8 cellular contexts compared by ENCODE assay signal in genomic region chr5:68288756-68289134, GRCh38.
DNase-seq lines count a peak whose midpoint lies in the region; ATAC-seq and TF ChIP-seq lines count a peak whose summit lies in the region.

No MANE protein-coding gene starts in this region.

- peak overlapping the region; percentile 77 to 83 for H3K4me3 Mint-ChIP-seq in stimulated activated naive B cell treated with anti-CD40 and anti-IgM and Interleukin-4, amounts not matched to agents 10 μg/mL and 1 μg/mL and 100 μg/mL, for 72 hours

- H3K4me3 ChIP-seq in AG09309 (ENCODE audit: control insufficient read depth, low read depth, low read length) (peak overlapping the region; percentile 47), astrocyte of the spinal cord (ENCODE audit: low read depth, low read length) (peak overlapping the region; percentile 47)

- TF ChIP-seq CTCF in AG09309 (IDR thresholded peaks at IDR 0.05; ENCODE audit: control insufficient read depth, insufficient read depth, low read depth, low read length, missing control alignments): no peak
- no peak for TF ChIP-seq CTCF in astrocyte of the spinal cord (IDR thresholded peaks at IDR 0.05; ENCODE audit: low read depth, low read length)

- DNase-seq in AG09309 (ENCODE audit: low read depth): no peak
- DNase-seq in astrocyte of the spinal cord (ENCODE audit: low read depth, low spot score): no peak
- DNase-seq in islet precursor cell: peak; percentile 57
- DNase-seq in stimulated activated naive B cell treated with anti-CD40 and anti-IgM and Interleukin-4, amounts not matched to agents 10 μg/mL and 1 μg/mL and 100 μg/mL, for 72 hours: no peak
- DNase-seq in GDM1 (lab: John Stamatoyannopoulos, UW): no peak
- no peak for DNase-seq in ureter (ENCODE audit: low spot score)

- peak overlapping the region; percentile 62 for H3K27ac Mint-ChIP-seq in stimulated activated naive B cell treated with anti-CD40 and anti-IgM and Interleukin-4, amounts not matched to agents 10 μg/mL and 1 μg/mL and 100 μg/mL, for 72 hours

- H3K9me3 Mint-ChIP-seq in stimulated activated naive B cell treated with anti-CD40 and anti-IgM and Interleukin-4, amounts not matched to agents 10 μg/mL and 1 μg/mL and 100 μg/mL, for 72 hours: no peaks in the 10 kb centered on the region

- H3K4me1 Mint-ChIP-seq in stimulated activated naive B cell treated with anti-CD40 and anti-IgM and Interleukin-4, amounts not matched to agents 10 μg/mL and 1 μg/mL and 100 μg/mL, for 72 hours: peaks cover 24 to 40% of the 10 kb centered on the region in 2 donors

- peaks cover 17 to 25% of the 10 kb centered on the region in 2 donors for H3K36me3 Mint-ChIP-seq in stimulated activated naive B cell treated with anti-CD40 and anti-IgM and Interleukin-4, amounts not matched to agents 10 μg/mL and 1 μg/mL and 100 μg/mL, for 72 hours

- ATAC-seq in GM19324 (IDR thresholded peaks at IDR 0.05; ENCODE audit: low FRiP score, unreplicated experiment) (peak; percentile 1), HG03521 (IDR thresholded peaks at IDR 0.05; ENCODE audit: unreplicated experiment) (peak; percentile 5)
- ATAC-seq in stimulated activated naive B cell treated with anti-CD40 and anti-IgM and Interleukin-4, amounts not matched to agents 10 μg/mL and 1 μg/mL and 100 μg/mL, for 72 hours (replicated peaks): peak; percentile 28 to 38

- no peaks in the 10 kb centered on the region for H3K27me3 Mint-ChIP-seq in stimulated activated naive B cell treated with anti-CD40 and anti-IgM and Interleukin-4, amounts not matched to agents 10 μg/mL and 1 μg/mL and 100 μg/mL, for 72 hours

- in situ Hi-C loops in astrocyte of the spinal cord (cut with HindIII; ENCODE audit: low sequenced_read_pairs): no loop called here
